Comparison of ENCODE assay signal across 8 cellular contexts in genomic region chr5:141636413-141637265, GRCh38. TPM values are rescaled to one million over a fixed set of nuclear protein-coding genes. Genes with fewer than 3 reads are reported as not detected.
DNase-seq lines count a peak whose midpoint lies in the region; ATAC-seq and TF ChIP-seq lines count a peak whose summit lies in the region.

Gene HDAC3, minus strand, starts transcription at chr5:141636849. Its CDS starts 59 bp downstream, at chr5:141636790.
Gene RELL2, plus strand, starts transcription at chr5:141636997. Its CDS starts 1,229 bp downstream, at chr5:141638226.

- H3K4me1 Mint-ChIP-seq in activated T-helper 17 cell treated with anti-CD3 and anti-CD28 coated beads, Interleukin-2, amount 50 U/mL, for 72 hours: peaks cover 45% of the 10 kb centered on the region
- H3K4me1 Mint-ChIP-seq in nephron progenitor cell: peaks cover 38% of the 10 kb centered on the region

- H2AFZ ChIP-seq in KMS-11 (ENCODE audit: low read depth): peak within 1 kb of the TSS; percentile 98

- H3K9me3 Mint-ChIP-seq in activated T-helper 17 cell treated with anti-CD3 and anti-CD28 coated beads, Interleukin-2, amount 50 U/mL, for 72 hours: no peaks in the 10 kb centered on the region
- H3K9me3 Mint-ChIP-seq in nephron progenitor cell: no peaks in the 10 kb centered on the region

- peaks cover 74% of the 10 kb centered on the region for H3K36me3 Mint-ChIP-seq in activated T-helper 17 cell treated with anti-CD3 and anti-CD28 coated beads, Interleukin-2, amount 50 U/mL, for 72 hours (ENCODE audit: low read depth)
- peaks cover 23% of the 10 kb centered on the region for H3K36me3 Mint-ChIP-seq in nephron progenitor cell (ENCODE audit: low read depth)

- no peaks in the 10 kb centered on the region for H3K27me3 Mint-ChIP-seq in activated T-helper 17 cell treated with anti-CD3 and anti-CD28 coated beads, Interleukin-2, amount 50 U/mL, for 72 hours
- H3K27me3 Mint-ChIP-seq in nephron progenitor cell (ENCODE audit: low read depth, poor library complexity): peaks cover 19% of the 10 kb centered on the region

- H3K36me3 ChIP-seq in KMS-11 (ENCODE audit: insufficient read depth): no peaks in the 10 kb centered on the region

- DNase-seq in DMS79 treated with DMSO at 0.1 percent for 48 hours (lab: John Stamatoyannopoulos, UW) (peak; percentile 59), RPMI8226 (peak; percentile 92), fibroblast of pulmonary artery (ENCODE audit: low read depth) (peak; percentile 91), nephron progenitor cell (peak; percentile 99)
- DNase-seq in stimulated activated naive CD8-positive, alpha-beta T cell treated with anti-CD3 and anti-CD28 coated beads, Interleukin-15, Interleukin-2, amounts not matched to agents 100 U/mL and 50 U/mL, for 24 hours: peak; percentile 98

- TF ChIP-seq CTCF in KMS-11 (conservative IDR thresholded peaks at IDR 0.05; ENCODE audit: low read depth, low read length) (no peak), fibroblast of pulmonary artery (IDR thresholded peaks at IDR 0.05; ENCODE audit: low read length, missing control alignments) (no peak), nephron progenitor cell (IDR thresholded peaks at IDR 0.05) (no peak)

- H3K9ac ChIP-seq in KMS-11: peak within 1 kb of the TSS; percentile 41; the same call in 1 of the 2 replicates

- peak within 1 kb of the TSS; percentile 92 for H3K4me3 Mint-ChIP-seq in activated T-helper 17 cell treated with anti-CD3 and anti-CD28 coated beads, Interleukin-2, amount 50 U/mL, for 72 hours
- peak within 1 kb of the TSS; percentile 96 for H3K4me3 Mint-ChIP-seq in nephron progenitor cell

- ATAC-seq in GM21723 (IDR thresholded peaks at IDR 0.05; ENCODE audit: unreplicated experiment): peak; percentile 70
- ATAC-seq in activated T-helper 17 cell treated with anti-CD3 and anti-CD28 coated beads, Interleukin-2, amount 50 U/mL, for 72 hours (replicated peaks): peak; percentile 88
- ATAC-seq in stimulated activated naive CD8-positive, alpha-beta T cell treated with anti-CD3 and anti-CD28 coated beads, Interleukin-15, Interleukin-2, amounts not matched to agents 100 U/mL and 50 U/mL, for 24 hours: peak; percentile 87

- no peaks in the 10 kb centered on the region for H3K27me3 ChIP-seq in KMS-11 (ENCODE audit: insufficient read depth, low read depth)

- peak within 1 kb of the TSS; percentile 77 for H3K4me2 ChIP-seq in KMS-11

- no peak within 1 kb of the TSS for H3K4me3 ChIP-seq in KMS-11 (IDR thresholded peaks at IDR 0.05; ENCODE audit: insufficient read depth, low read depth, low read length)
- H3K4me3 ChIP-seq in fibroblast of pulmonary artery (replicated peaks; ENCODE audit: low read depth, low read length): peak within 1 kb of the TSS; percentile 98

- H3K4me1 ChIP-seq in KMS-11 (ENCODE audit: low read depth, poor library complexity, severe bottlenecking): peaks cover 22% of the 10 kb centered on the region

- peaks cover 14% of the 10 kb centered on the region for H3K79me2 ChIP-seq in KMS-11 (ENCODE audit: insufficient read depth, low read depth)

- no peak within 1 kb of the TSS for H3K27ac ChIP-seq in KMS-11

- no peaks in the 10 kb centered on the region for H4K20me1 ChIP-seq in KMS-11 (ENCODE audit: insufficient read depth)

- peak within 1 kb of the TSS; percentile 87 for H3K27ac Mint-ChIP-seq in activated T-helper 17 cell treated with anti-CD3 and anti-CD28 coated beads, Interleukin-2, amount 50 U/mL, for 72 hours
- H3K27ac Mint-ChIP-seq in nephron progenitor cell: no peak within 1 kb of the TSS

RNA-seq across cellular contexts. Expression of gene HDAC3, which starts in this region (rescaled TPM):
- 100 to 1,000 TPM; 123 to 174 TPM for total RNA-seq in activated T-helper 17 cell treated with anti-CD3 and anti-CD28 coated beads, Interleukin-2, amount 50 U/mL, for 72 hours

RNA-seq across cellular contexts. Expression of gene RELL2, which starts in this region (rescaled TPM):
- 10 to 100 TPM; 16.5 to 29.9 TPM for total RNA-seq in activated T-helper 17 cell treated with anti-CD3 and anti-CD28 coated beads, Interleukin-2, amount 50 U/mL, for 72 hours
